20 cellular contexts compared by ENCODE assay signal in the genomic region with DNA sequence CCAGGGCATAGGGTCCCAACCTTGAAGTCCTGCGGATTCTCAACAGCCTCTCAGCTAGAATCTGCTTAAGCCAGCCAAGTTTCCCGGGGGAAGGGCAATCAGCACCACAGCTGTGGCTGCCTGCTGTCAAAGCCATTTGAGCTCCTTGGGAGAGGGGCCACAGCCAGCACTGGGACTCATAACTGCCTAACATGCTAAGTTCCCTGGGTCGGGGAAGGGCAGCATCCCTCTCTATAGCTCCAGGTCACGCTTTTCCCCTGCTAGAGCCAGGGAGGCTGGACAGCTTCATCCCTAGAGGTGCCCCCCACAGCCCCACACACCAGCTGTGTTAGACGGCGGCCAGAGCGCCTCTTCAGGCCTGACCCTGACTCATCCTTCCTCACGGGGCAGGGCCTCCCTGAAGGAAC. TPM values are rescaled to one million over a fixed set of nuclear protein-coding genes. Genes with fewer than 3 reads are reported as not detected.
DNase-seq lines count a peak whose midpoint lies in the region; ATAC-seq and TF ChIP-seq lines count a peak whose summit lies in the region.
"Had no signal": no experiment of that assay in that cellular context is flagged by ENCODE, and none has a peak within 500 bp of the region (broad histone marks: within the 10 kb centered on the region; RNA-seq: fewer than 3 reads in every experiment).

No MANE protein-coding gene starts in this region.

- DNase-seq in ELF-1 (ENCODE audit: low read depth, low spot score) (peak; percentile 12), IMR-90 (no peak), endodermal cell (peak; percentile 75), mesenchymal stem cell (no peak), GM10266 (ENCODE audit: extremely low spot score) (no peak), COLO668 (lab: John Stamatoyannopoulos, UW; ENCODE audit: unreplicated experiment) (no peak)
- DNase-seq in activated CD4-positive, alpha-beta T cell treated with anti-CD3 and anti-CD28 coated beads, Interleukin-2, amount 50 U/mL, for 1 hour: no peak
- DNase-seq: ACHN; Calu3; CD4-positive, CD25-positive, alpha-beta regulatory T cell; DMS79; NCI-H1048; NCI-H1436 treated with DMSO at 0.1 percent for 48 hours; NCI-H2029 treated with DMSO at 0.1 percent for 48 hours; NCI-H526 treated with DMSO at 0.1 percent for 48 hours; NK-92 treated with Interleukin-12 subunit alpha and Interleukin-12 subunit beta, amount 100 ng/mL, for 24 hours had no signal

- peaks cover under 1% of the 10 kb centered on the region for H3K36me3 Mint-ChIP-seq in endodermal cell (ENCODE audit: low read depth)
- H3K36me3 Mint-ChIP-seq: CD4-positive, CD25-positive, alpha-beta regulatory T cell had no signal

- H2BK15ac ChIP-seq in IMR-90 (ENCODE audit: low read depth, low read length) (no peak overlapping the region), mesenchymal stem cell (ENCODE audit: low read depth, poor library complexity, severe bottlenecking) (peak overlapping the region; percentile 16)

- H3K4me1 ChIP-seq in IMR-90 (ENCODE audit: control insufficient read depth, insufficient read depth, low read length) (peaks cover 5% of the 10 kb centered on the region), endodermal cell (ENCODE audit: control insufficient read depth, insufficient read depth, low read length) (no peaks in the 10 kb centered on the region), mesenchymal stem cell (ENCODE audit: control insufficient read depth, insufficient read depth, low read depth, low read length) (peaks cover 10% of the 10 kb centered on the region)

- 40% methylated on average over 1 of the region's 8 CpGs; no CpG with 5 or more reads in 1 of the 2 experiments for WGBS in IMR-90 (ENCODE audit: extremely low coverage in 2 of 2, insufficient read length in 1 of 2), 2 experiments
- WGBS in endodermal cell (ENCODE audit: insufficient coverage in 1 of 2, insufficient read length in 1 of 2), 2 experiments: 69 to 91% methylated on average over 2 to 8 of the region's 8 CpGs
- 67% methylated on average over 8 of the region's 8 CpGs for WGBS in mesenchymal stem cell

- H3K4ac ChIP-seq in IMR-90 (ENCODE audit: low read depth, low read length): 0 out of 2 replicates have a peak overlapping the region, but pooled peaks have one; percentile 3
- no peak overlapping the region for H3K4ac ChIP-seq in mesenchymal stem cell (ENCODE audit: low read depth in 1 of 2, low read length in 2 of 2)

- POLR2A ChIA-PET in IMR-90 (lab: Charles Lee; ENCODE audit: unreplicated experiment): no interaction called here

- H4K8ac ChIP-seq in IMR-90 (ENCODE audit: low read depth in 2 of 2, low read length in 2 of 2): no peak overlapping the region
- H4K8ac ChIP-seq in mesenchymal stem cell (ENCODE audit: low read length): peak overlapping the region; percentile 17

- TF ChIP-seq CTCF in IMR-90 (conservative IDR thresholded peaks at IDR 0.05; ENCODE audit: low read depth, low read length) (no peak), endodermal cell (conservative IDR thresholded peaks at IDR 0.05) (no peak), GM10266 (IDR thresholded peaks at IDR 0.05; ENCODE audit: control insufficient read depth, insufficient read depth, low read depth, missing control alignments) (no peak)

- H3K23ac ChIP-seq in IMR-90 (ENCODE audit: low read depth, low read length) (no peak overlapping the region), mesenchymal stem cell (ENCODE audit: low read length in 2 of 2) (no peak overlapping the region)

- H2AK9ac ChIP-seq in IMR-90 (replicated peaks; ENCODE audit: low read depth, low read length, poor library complexity): no peak overlapping the region

- H3K9ac ChIP-seq in IMR-90 (ENCODE audit: low read depth, low read length) (no peak overlapping the region), endodermal cell (ENCODE audit: extremely low read depth, low read length, poor library complexity, severe bottlenecking) (no peak overlapping the region), mesenchymal stem cell (ENCODE audit: low read length) (no peak overlapping the region)
- H3K9ac ChIP-seq: KMS-11 had no signal

- intact Hi-C loops in IMR-90 (cut with micrococcal nuclease): no loop called here

- H3K14ac ChIP-seq in IMR-90 (replicated peaks; ENCODE audit: low read depth, low read length) (no peak overlapping the region), mesenchymal stem cell (ENCODE audit: low read length in 2 of 2) (peak overlapping the region in 1 of 2 experiments; percentile 12)

- peaks cover 3% of the 10 kb centered on the region for H3K4me1 Mint-ChIP-seq in endodermal cell
- H3K4me1 Mint-ChIP-seq: CD4-positive, CD25-positive, alpha-beta regulatory T cell had no signal

- H3K9me3 Mint-ChIP-seq in endodermal cell: peaks cover 10% of the 10 kb centered on the region

- no TSS peak for BruUV-seq in IMR-90 (replicated peaks; lab: Mats Ljungman, UMichigan)

- in situ Hi-C loops in IMR-90 (cut with MboI; ENCODE audit: low sequenced_read_pairs): no loop called here

- CTCF ChIA-PET in IMR-90 (lab: Yijun Ruan, JAX): no interaction called here

- H3K27me3 ChIP-seq in IMR-90 (ENCODE audit: control insufficient read depth, insufficient read depth, low read length): no peaks in the 10 kb centered on the region
- no peaks in the 10 kb centered on the region for H3K27me3 ChIP-seq in endodermal cell (ENCODE audit: control insufficient read depth, insufficient read depth, low read length, poor library complexity, severe bottlenecking)
- no peaks in the 10 kb centered on the region for H3K27me3 ChIP-seq in mesenchymal stem cell (ENCODE audit: control insufficient read depth in 1 of 2, insufficient read depth in 1 of 2, low read length in 2 of 2)

- H2BK20ac ChIP-seq in IMR-90 (ENCODE audit: low read depth, low read length): no peak overlapping the region

- no peak overlapping the region for H4K91ac ChIP-seq in IMR-90 (ENCODE audit: insufficient read depth, low read depth, low read length)
- H4K91ac ChIP-seq in mesenchymal stem cell (ENCODE audit: low read length): no peak overlapping the region

- H3K36me3 ChIP-seq in IMR-90 (ENCODE audit: control insufficient read depth, insufficient read depth, low read length) (no peaks in the 10 kb centered on the region), endodermal cell (ENCODE audit: control insufficient read depth, insufficient read depth, low read length) (no peaks in the 10 kb centered on the region), mesenchymal stem cell (ENCODE audit: control insufficient read depth in 1 of 2, insufficient read depth in 2 of 2, low read depth in 1 of 2, low read length in 2 of 2) (no peaks in the 10 kb centered on the region)

- ATAC-seq in IMR-90 (ENCODE audit: low read depth): no peak
- ATAC-seq: GM12878, HepG2 had no signal

- H2BK120ac ChIP-seq in IMR-90 (ENCODE audit: low read depth, low read length) (no peak overlapping the region), mesenchymal stem cell (ENCODE audit: low read depth, low read length) (no peak overlapping the region)

- H2BK5ac ChIP-seq in IMR-90 (ENCODE audit: low read depth, low read length, poor library complexity, severe bottlenecking): peak overlapping the region; percentile 13
- H2BK5ac ChIP-seq in mesenchymal stem cell (ENCODE audit: low read depth, low read length, poor library complexity, severe bottlenecking): no peak overlapping the region

- dilution Hi-C loops in IMR-90 (cut with HindIII; ENCODE audit: low sequenced_read_pairs, unreplicated experiment): no loop called here

- TF ChIP-seq POLR2A in IMR-90 (IDR thresholded peaks at IDR 0.05; ENCODE audit: low read depth, low read length): no peak

- no peak overlapping the region for H3K4me3 ChIP-seq in IMR-90 (ENCODE audit: insufficient read depth, low read depth, low read length)
- H3K4me3 ChIP-seq in endodermal cell (ENCODE audit: low read length): no peak overlapping the region
- no peak overlapping the region for H3K4me3 ChIP-seq in mesenchymal stem cell (ENCODE audit: insufficient read depth in 1 of 2, low read depth in 1 of 2, low read length in 2 of 2)
- H3K4me3 ChIP-seq: GM12878 had no signal

- H3K9me3 ChIP-seq in IMR-90 (ENCODE audit: control insufficient read depth, insufficient read depth, low read length) (no peaks in the 10 kb centered on the region), endodermal cell (ENCODE audit: control insufficient read depth, low read length) (peaks cover 5% of the 10 kb centered on the region), mesenchymal stem cell (ENCODE audit: control insufficient read depth, low read length) (peaks cover 5% of the 10 kb centered on the region)

- TF ChIP-seq RAD21 in IMR-90 (IDR thresholded peaks at IDR 0.05; ENCODE audit: low read length): no peak

- no peak overlapping the region for H3K27ac Mint-ChIP-seq in endodermal cell
- H3K27ac Mint-ChIP-seq: CD4-positive, CD25-positive, alpha-beta regulatory T cell had no signal

- H3K56ac ChIP-seq in IMR-90 (ENCODE audit: extremely low read depth, insufficient read depth, low read length): no peak overlapping the region

- H3K27me3 Mint-ChIP-seq in endodermal cell (ENCODE audit: insufficient read depth): peaks cover 45% of the 10 kb centered on the region
- H3K27me3 Mint-ChIP-seq: CD4-positive, CD25-positive, alpha-beta regulatory T cell had no signal

- H3K4me2 ChIP-seq in IMR-90 (ENCODE audit: low read depth, low read length) (no peak overlapping the region), mesenchymal stem cell (ENCODE audit: low read length, poor library complexity, severe bottlenecking) (no peak overlapping the region)
- H3K4me2 ChIP-seq: KMS-11 had no signal

- H2AFZ ChIP-seq in IMR-90 (replicated peaks; ENCODE audit: low read length, poor library complexity) (peak overlapping the region; percentile 32), mesenchymal stem cell (ENCODE audit: low read depth, low read length) (no peak overlapping the region)

- no peaks in the 10 kb centered on the region for H3K79me1 ChIP-seq in IMR-90 (ENCODE audit: low read depth in 1 of 2, low read length in 2 of 2)
- H3K79me1 ChIP-seq in mesenchymal stem cell (replicated peaks; ENCODE audit: low read length, poor library complexity, severe bottlenecking): no peaks in the 10 kb centered on the region

- no peak overlapping the region for H3K4me3 Mint-ChIP-seq in endodermal cell
- H3K4me3 Mint-ChIP-seq: CD4-positive, CD25-positive, alpha-beta regulatory T cell had no signal

- H3K27ac ChIP-seq in IMR-90 (ENCODE audit: insufficient read depth, low read length) (no peak overlapping the region), endodermal cell (ENCODE audit: low read depth, low read length) (no peak overlapping the region), mesenchymal stem cell (ENCODE audit: low read length, poor library complexity, severe bottlenecking) (no peak overlapping the region)
- H3K27ac ChIP-seq: KMS-11 had no signal

- H4K5ac ChIP-seq in IMR-90 (ENCODE audit: low read depth, low read length): no peak overlapping the region

- H3K9me1 ChIP-seq in IMR-90 (ENCODE audit: insufficient read depth, low read length): no peaks in the 10 kb centered on the region

- H3K18ac ChIP-seq in IMR-90 (ENCODE audit: low read depth, low read length) (no peak overlapping the region), mesenchymal stem cell (ENCODE audit: low read depth in 1 of 2, low read length in 2 of 2) (peak overlapping the region in 1 of 2 experiments; percentile 30)

- H2AK5ac ChIP-seq in IMR-90 (ENCODE audit: low read depth, low read length): no peak overlapping the region
- H2AK5ac ChIP-seq in mesenchymal stem cell (ENCODE audit: low read length, severe bottlenecking): peak overlapping the region; percentile 17

- H2BK12ac ChIP-seq in mesenchymal stem cell (ENCODE audit: low read length in 2 of 2): no peak overlapping the region

- no peaks in the 10 kb centered on the region for H4K20me1 ChIP-seq in IMR-90 (ENCODE audit: insufficient read depth, low read length)

RNA-seq across cellular contexts. Expression of a gene that starts 49.6 kb away (rescaled TPM):
- total RNA-seq in IMR-90 (2012; rRNA removed) (53.3 and 61.5 TPM in 2 replicates), endodermal cell (under 1 TPM; 0.26 to 0.60 TPM)
- 10.9 and 14.2 TPM in 2 replicates for polyA plus RNA-seq in IMR-90 (2012; rRNA removed)
- polyA plus RNA-seq in IMR-90 (2012; cell fraction: cytosol; rRNA removed): 3.6 and 4.6 TPM in 2 replicates
- 10.3 and 32.7 TPM in 2 replicates for polyA plus RNA-seq in IMR-90 (2012; cell fraction: nucleus; rRNA removed; ENCODE audit: low replicate concordance)
- polyA plus RNA-seq in endodermal cell (2013, experiment 1 of 2): 0.85 TPM
- polyA plus RNA-seq in endodermal cell (2013, experiment 2 of 2): 0.91 TPM
- 25.7 TPM for polyA plus RNA-seq in mesenchymal stem cell (2013, experiment 1 of 2)
- 24.3 TPM for polyA plus RNA-seq in mesenchymal stem cell (2013, experiment 2 of 2)
- total RNA-seq: CD4-positive, CD25-positive, alpha-beta regulatory T cell; HepG2; OCI-LY7 had no signal
- polyA plus RNA-seq: CD4-positive, CD25-positive, alpha-beta regulatory T cell; HepG2 had no signal

Comparison
In these comparisons a context has a peak if more than half of its experiments do, and no peak if none do; other contexts are left out.
1. DNase-seq: peak in ELF-1 (single experiment) and endodermal cell (single experiment); none in IMR-90 (single experiment), mesenchymal stem cell (single experiment), GM10266 (single experiment), COLO668 (single experiment) and activated CD4-positive, alpha-beta T cell treated with anti-CD3 and anti-CD28 coated beads, Interleukin-2, amount 50 U/mL, for 1 hour (single experiment).
2. RNA of a gene that starts 49.6 kb away (total RNA-seq): 53.3 to 61.5 TPM in IMR-90; 0.26 to 0.60 TPM in endodermal cell; every median in the first group is over 10 times any median in the second.